In the genomic region with DNA sequence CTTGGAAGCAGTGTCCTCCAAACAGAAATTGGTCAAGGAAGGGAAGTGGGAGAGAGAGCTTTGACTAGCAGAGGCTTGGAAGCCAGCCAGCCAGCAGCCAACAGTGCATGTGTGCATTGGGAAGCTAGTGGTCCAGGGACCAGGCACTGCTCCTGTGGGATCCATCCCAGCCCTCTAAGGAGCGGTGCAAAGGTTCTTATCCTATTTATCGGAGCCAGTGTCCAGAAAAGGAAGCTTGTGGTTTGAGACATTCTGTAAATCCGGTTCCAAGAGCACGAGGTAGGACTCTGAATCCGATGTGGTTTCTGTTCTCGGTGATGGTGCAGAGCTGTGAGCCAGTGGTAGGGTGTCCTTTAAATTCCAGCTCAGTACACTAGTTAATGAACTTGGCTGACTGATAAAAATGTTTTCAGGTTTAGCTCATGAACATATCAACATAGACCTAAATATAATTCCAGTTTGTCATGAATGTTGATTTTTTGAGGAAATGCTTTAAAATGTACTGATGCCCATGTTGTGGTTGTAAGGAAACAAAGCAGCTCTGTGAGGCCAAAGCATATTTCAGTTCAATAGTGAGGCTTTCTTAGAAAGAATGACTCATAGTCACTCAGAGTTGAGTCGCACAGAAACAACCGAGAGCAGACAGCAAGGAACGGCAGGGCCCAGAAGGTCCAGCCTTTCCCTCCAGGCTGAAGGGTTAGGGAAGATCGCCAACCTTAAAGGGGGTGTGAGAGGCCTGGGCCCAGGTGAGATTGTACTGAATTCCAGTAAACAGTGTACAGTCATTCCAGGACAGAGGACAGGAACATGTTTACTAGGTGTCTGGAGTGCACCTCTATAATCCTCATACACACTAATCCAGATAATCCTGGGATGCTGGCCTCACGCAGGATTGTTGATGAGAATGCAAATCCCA, we compare ENCODE assay signal across 8 cellular contexts. TPM values are rescaled to one million over a fixed set of nuclear protein-coding genes. Genes with fewer than 3 reads are reported as not detected.
DNase-seq lines count a peak whose midpoint lies in the region; ATAC-seq, FAIRE-seq and TF ChIP-seq lines count a peak whose summit lies in the region.

No MANE protein-coding gene starts in this region.

- CTCF ChIA-PET in activated CD4-positive, alpha-beta memory T cell treated with anti-CD3 and anti-CD28 coated beads for 36 hours (lab: Charles Lee): interaction anchor here (0.7 to 1.3 kb wide), 4 partner anchors 13 to 138 kb away, joined by 4 to 11 read pairs (median 5); no protein-coding TSS in a partner anchor

- peaks cover 0 to 6% (median 0%) of the 10 kb centered on the region in 3 donors for H3K4me1 ChIP-seq in pancreas

- peaks cover 32% of the 10 kb centered on the region for H3K4me1 Mint-ChIP-seq in activated CD4-positive, alpha-beta memory T cell treated with anti-CD3 and anti-CD28 coated beads for 36 hours (ENCODE audit: low read depth)

- no peak overlapping the region for H3K4me3 ChIP-seq in fibroblast of villous mesenchyme (ENCODE audit: low read depth, low read length)
- no peak overlapping the region for H3K4me3 ChIP-seq in pancreas

- intact Hi-C loops in activated CD4-positive, alpha-beta memory T cell treated with anti-CD3 and anti-CD28 coated beads for 36 hours (cut with micrococcal nuclease): loop anchor here (1.0 to 2.0 kb wide), 2 partner anchors 14 to 37 kb away; no protein-coding TSS in a partner anchor
- intact Hi-C loops in pancreas (cut with DNase I): loop anchor here in 2 of 3 donors (10.0 kb wide), 1 partner anchor 112 kb away; no protein-coding TSS in a partner anchor

- WGBS in pancreas, 2 donors: 55 to 64% methylated on average over 11 of the region's 11 CpGs

- H3K27me3 Mint-ChIP-seq in activated CD4-positive, alpha-beta memory T cell treated with anti-CD3 and anti-CD28 coated beads for 36 hours: no peaks in the 10 kb centered on the region

- no peaks in the 10 kb centered on the region for H3K9me3 ChIP-seq in pancreas

- TF ChIP-seq CTCF in fibroblast of villous mesenchyme (IDR thresholded peaks at IDR 0.05; ENCODE audit: insufficient read depth, low read depth, low read length) (no peak), pancreas (IDR thresholded peaks at IDR 0.05) (no peak)

- no peak overlapping the region for H3K4me3 Mint-ChIP-seq in activated CD4-positive, alpha-beta memory T cell treated with anti-CD3 and anti-CD28 coated beads for 36 hours

- POLR2A ChIA-PET in activated CD4-positive, alpha-beta memory T cell treated with anti-CD3 and anti-CD28 coated beads for 36 hours (lab: Charles Lee): interaction anchor here (0.9 to 1.4 kb wide), 5 partner anchors 8 to 126 kb away, joined by 4 to 10 read pairs (median 6); a partner anchor contains a TSS

- DNase-seq in activated CD4-positive, alpha-beta memory T cell treated with anti-CD3 and anti-CD28 coated beads for 36 hours: peak; percentile 56
- DNase-seq in fibroblast of villous mesenchyme (ENCODE audit: low read depth) (peak; percentile 95), pancreas (peak in 3 of 6 donors; percentile 40 to 65 (median 54)), SK-N-DZ (ENCODE audit: low spot score) (no peak), NCI-H526 (lab: John Stamatoyannopoulos, UW) (no peak), GM19240 (ENCODE audit: insufficient read length, low spot score) (no peak)

- peak overlapping the region in 2 of 4 donors; percentile 39 to 59 for H3K27ac ChIP-seq in pancreas

- peak; percentile 53 for ATAC-seq in GM18498 (IDR thresholded peaks at IDR 0.05; ENCODE audit: unreplicated experiment)
- peak; percentile 53 for ATAC-seq in HG03280 (IDR thresholded peaks at IDR 0.05; ENCODE audit: unreplicated experiment)
- peak; percentile 61 to 84 (median 72) for ATAC-seq in pancreas

- H3K27ac Mint-ChIP-seq in activated CD4-positive, alpha-beta memory T cell treated with anti-CD3 and anti-CD28 coated beads for 36 hours: peak overlapping the region; percentile 84

- H3K9me3 Mint-ChIP-seq in activated CD4-positive, alpha-beta memory T cell treated with anti-CD3 and anti-CD28 coated beads for 36 hours: peaks cover 2% of the 10 kb centered on the region

- H3K27me3 ChIP-seq in pancreas: no peaks in the 10 kb centered on the region

- no peak for FAIRE-seq in pancreas (lab: Jason Lieb, UNC)

- peaks cover 0 to 25% (median 3%) of the 10 kb centered on the region in 3 donors for H3K36me3 ChIP-seq in pancreas

- peaks cover 18% of the 10 kb centered on the region for H3K36me3 Mint-ChIP-seq in activated CD4-positive, alpha-beta memory T cell treated with anti-CD3 and anti-CD28 coated beads for 36 hours

RNA-seq across cellular contexts. Expression of a gene that starts 21.5 kb away (rescaled TPM):
- 10 to 100 TPM; 11.7 to 11.9 TPM for total RNA-seq in activated CD4-positive, alpha-beta memory T cell treated with anti-CD3 and anti-CD28 coated beads for 36 hours
- total RNA-seq in fibroblast of villous mesenchyme: 14.5 and 16.8 TPM in 2 replicates
- total RNA-seq in pancreas: 10 to 100 TPM in 5 of 6 donors, 1 to 10 TPM in 1; 7.4 to 18.3 (median 12.0) TPM
- polyA plus RNA-seq in pancreas: 1 to 10 TPM; 8.2 to 9.3 TPM
- polyA plus RNA-seq in SK-N-DZ (2014; cell fraction: cytosol; rRNA removed): 10.4 and 12.0 TPM in 2 replicates
- polyA plus RNA-seq in SK-N-DZ (2014; cell fraction: nucleus; rRNA removed): 6.5 and 8.6 TPM in 2 replicates

Comparison
In these comparisons a context has a peak if more than half of its experiments do, and no peak if none do; other contexts are left out.
1. DNase-seq: peak in activated CD4-positive, alpha-beta memory T cell treated with anti-CD3 and anti-CD28 coated beads for 36 hours (single experiment) and fibroblast of villous mesenchyme (single experiment); none in SK-N-DZ (single experiment), NCI-H526 (0 of 2) and GM19240 (single experiment).
2. Peak in every context shown above with its lines, with median percentiles within 50 percentile points of each other: ATAC-seq.